ENCODE assay signal across 23 cellular contexts in genomic region chr10:48285710-48286109, GRCh38. TPM values are rescaled to one million over a fixed set of nuclear protein-coding genes. Genes with fewer than 3 reads are reported as not detected.
DNase-seq lines count a peak whose midpoint lies in the region; ATAC-seq and TF ChIP-seq lines count a peak whose summit lies in the region.
"Had no signal": no experiment of that assay in that cellular context is flagged by ENCODE, and none has a peak within 500 bp of the region (broad histone marks: within the 10 kb centered on the region; RNA-seq: fewer than 3 reads in every experiment).

No MANE protein-coding gene starts in this region.

- CTCF ChIA-PET in activated B cell treated with CpG ODN at 0.5 μM for 24 hours (lab: Charles Lee): no interaction called here

- TF ChIP-seq CTCF in GM06990 (IDR thresholded peaks at IDR 0.05; ENCODE audit: insufficient read depth, low read length, poor library complexity, severe bottlenecking) (no peak), activated B cell treated with CpG ODN at 0.5 μM for 24 hours (IDR thresholded peaks at IDR 0.05) (no peak)

- peak; percentile 39 for ATAC-seq in HG03196 (IDR thresholded peaks at IDR 0.05; ENCODE audit: unreplicated experiment)
- ATAC-seq in activated B cell treated with CpG ODN at 0.5 μM for 24 hours (ENCODE audit: low read depth): peak; percentile 45
- ATAC-seq in HG03442 (IDR thresholded peaks at IDR 0.05; ENCODE audit: unreplicated experiment): no peak
- ATAC-seq: natural killer cell treated with Interleukin-12 subunit alpha and Interleukin-12 subunit beta and Interleukin-15 and Interleukin-18, amount 100 ng/mL, for 72 hours; Panc1; psoas muscle had no signal

- no peak overlapping the region for H3K27ac Mint-ChIP-seq in activated B cell treated with CpG ODN at 0.5 μM for 24 hours
- H3K27ac Mint-ChIP-seq: natural killer cell treated with Interleukin-12 subunit alpha and Interleukin-12 subunit beta and Interleukin-15 and Interleukin-18, amount 100 ng/mL, for 72 hours had no signal

- H3K4me1 Mint-ChIP-seq in activated B cell treated with CpG ODN at 0.5 μM for 24 hours: peaks cover 35% of the 10 kb centered on the region

- POLR2A ChIA-PET in activated B cell treated with CpG ODN at 0.5 μM for 24 hours (lab: Charles Lee): no interaction called here

- no peaks in the 10 kb centered on the region for H3K27me3 ChIP-seq in GM06990 (replicated peaks; ENCODE audit: control insufficient read depth, insufficient read depth, low read length)

- no peaks in the 10 kb centered on the region for H3K36me3 Mint-ChIP-seq in activated B cell treated with CpG ODN at 0.5 μM for 24 hours (ENCODE audit: low read depth)

- no peak overlapping the region for H3K4me3 Mint-ChIP-seq in activated B cell treated with CpG ODN at 0.5 μM for 24 hours
- H3K4me3 Mint-ChIP-seq: natural killer cell treated with Interleukin-12 subunit alpha and Interleukin-12 subunit beta and Interleukin-15 and Interleukin-18, amount 100 ng/mL, for 72 hours had no signal

- DNase-seq in GM06990 (ENCODE audit: extremely low read depth, insufficient read length) (peak; percentile 55), activated B cell treated with CpG ODN at 0.5 μM for 24 hours (no peak), inferior parietal cortex (ENCODE audit: extremely low spot score) (no peak), DMS 273 treated with DMSO at 0.1 percent for 48 hours (lab: John Stamatoyannopoulos, UW) (no peak), NOMO-1 treated with dmso at 0.1 percent for 144 hours (lab: John Stamatoyannopoulos, UW; ENCODE audit: unreplicated experiment) (no peak)
- DNase-seq: activated CD4-positive, alpha-beta T cell treated with anti-CD3 and anti-CD28 coated beads for 4 hours; activated CD8-positive, alpha-beta memory T cell treated with anti-CD3 and anti-CD28 coated beads, Interleukin-2, amount 50 U/mL, for 4 hours; aorta; COR-L47; hypothalamus; mesenchymal stem cell; NCI-H1930; NCI-H774; psoas muscle had no signal

- no peak overlapping the region for H3K4me3 ChIP-seq in GM06990 (replicated peaks; ENCODE audit: low read depth, low read length)
- H3K4me3 ChIP-seq: psoas muscle, smooth muscle cell had no signal

- no peaks in the 10 kb centered on the region for H3K27me3 Mint-ChIP-seq in activated B cell treated with CpG ODN at 0.5 μM for 24 hours

- H3K9me3 Mint-ChIP-seq in activated B cell treated with CpG ODN at 0.5 μM for 24 hours: peaks cover 10% of the 10 kb centered on the region

- intact Hi-C loops in activated B cell treated with CpG ODN at 0.5 μM for 24 hours (cut with micrococcal nuclease): loop anchor here (5.0 kb wide), 1 partner anchor 53 kb away; no protein-coding TSS in a partner anchor

- no peaks in the 10 kb centered on the region for H3K36me3 ChIP-seq in GM06990 (ENCODE audit: control insufficient read depth, insufficient read depth, low read length)

- peak; percentile 23 for TF ChIP-seq POLR2A in GM19099 (IDR thresholded peaks at IDR 0.05; ENCODE audit: extremely low read depth, insufficient read length, low read depth)

RNA-seq across cellular contexts. Expression of gene FRMPD2, which starts 11.2 kb away (rescaled TPM):
- total RNA-seq in activated B cell treated with CpG ODN at 0.5 μM for 24 hours: not detected in 2 replicates
- total RNA-seq: aorta; chondrocyte; HT1080; natural killer cell treated with Interleukin-12 subunit alpha and Interleukin-12 subunit beta and Interleukin-15 and Interleukin-18, amount 100 ng/mL, for 72 hours; psoas muscle; SK-MEL-5; smooth muscle cell had no signal

RNA-seq across cellular contexts. Expression of gene MAPK8, which starts 20.8 kb away (rescaled TPM):
- 25.8 and 25.9 TPM in 2 replicates for total RNA-seq in activated B cell treated with CpG ODN at 0.5 μM for 24 hours
